In genomic region chr3:15633766-15634588, GRCh38 we compare ENCODE assay signal across 9 cellular contexts. TPM values are rescaled to one million over a fixed set of nuclear protein-coding genes. Genes with fewer than 3 reads are reported as not detected.
DNase-seq lines count a peak whose midpoint lies in the region; ATAC-seq and TF ChIP-seq lines count a peak whose summit lies in the region.
"Had no signal": no experiment of that assay in that cellular context is flagged by ENCODE, and none has a peak within 500 bp of the region (broad histone marks: within the 10 kb centered on the region; RNA-seq: fewer than 3 reads in every experiment).

No MANE protein-coding gene starts in this region.

- TF ChIP-seq POLR2A in breast epithelium (IDR thresholded peaks at IDR 0.05) (no peak), tibial nerve (IDR thresholded peaks at IDR 0.05) (no peak)

- no peaks in the 10 kb centered on the region for H3K9me3 Mint-ChIP-seq in activated T-cell treated with anti-CD3 and anti-CD28 coated beads, Interleukin-2, amount 50 U/mL, for 24 hours
- H3K9me3 Mint-ChIP-seq in activated T-cell treated with anti-CD3 and anti-CD28 coated beads, Interleukin-2, amount 50 U/mL, for 4 hours: no peaks in the 10 kb centered on the region

- intact Hi-C loops in breast epithelium (cut with DNase I; ENCODE audit: low total_unique reads): no loop called here

- no peak overlapping the region for H2AFZ ChIP-seq in mesenchymal stem cell (ENCODE audit: low read depth, low read length)

- no peaks in the 10 kb centered on the region for H3K36me3 Mint-ChIP-seq in activated T-cell treated with anti-CD3 and anti-CD28 coated beads, Interleukin-2, amount 50 U/mL, for 24 hours (ENCODE audit: low read depth)
- peaks cover 6% of the 10 kb centered on the region for H3K36me3 Mint-ChIP-seq in activated T-cell treated with anti-CD3 and anti-CD28 coated beads, Interleukin-2, amount 50 U/mL, for 4 hours (ENCODE audit: insufficient read depth)

- no peak for TF ChIP-seq EP300 in tibial nerve (IDR thresholded peaks at IDR 0.05)

- H3K4me3 ChIP-seq in breast epithelium: no peak overlapping the region
- H3K4me3 ChIP-seq in mesenchymal stem cell (ENCODE audit: insufficient read depth in 1 of 2, low read depth in 1 of 2, low read length in 2 of 2): peak overlapping the region in 1 of 2 experiments; percentile 56
- no peak overlapping the region for H3K4me3 ChIP-seq in tibial nerve

- H2BK12ac ChIP-seq in mesenchymal stem cell (ENCODE audit: low read length in 2 of 2): peak overlapping the region in 1 of 2 experiments; percentile 61

- H3K27me3 ChIP-seq in breast epithelium (no peaks in the 10 kb centered on the region), mesenchymal stem cell (ENCODE audit: control insufficient read depth in 1 of 2, insufficient read depth in 1 of 2, low read length in 2 of 2) (no peaks in the 10 kb centered on the region), tibial nerve (no peaks in the 10 kb centered on the region)

- no peak for DNase-seq in activated T-cell treated with anti-CD3 and anti-CD28 coated beads, Interleukin-2, amount 50 U/mL, for 24 hours
- DNase-seq in activated T-cell treated with anti-CD3 and anti-CD28 coated beads, Interleukin-2, amount 50 U/mL, for 4 hours: no peak
- DNase-seq in breast epithelium (ENCODE audit: low spot score in 2 of 2): peak in 1 of 2 donors; percentile 65
- peak; percentile 20 for DNase-seq in mesenchymal stem cell
- DNase-seq in tibial nerve (ENCODE audit: low spot score in 2 of 2): no peak
- DNase-seq in ecto neural progenitor cell (ENCODE audit: low spot score): no peak
- DNase-seq in stimulated activated CD4-positive, alpha-beta T cell treated with anti-CD3 and anti-CD28 coated beads, Interleukin-4, amount 100 ng/mL, for 1 hour: no peak
- DNase-seq: NCI-H1092 treated with DMSO at 0.1 percent for 48 hours had no signal

- no peaks in the 10 kb centered on the region for H3K9me3 ChIP-seq in breast epithelium
- no peaks in the 10 kb centered on the region for H3K9me3 ChIP-seq in mesenchymal stem cell (ENCODE audit: control insufficient read depth, low read length)
- H3K9me3 ChIP-seq in tibial nerve: no peaks in the 10 kb centered on the region

- peak overlapping the region in 1 of 2 experiments; percentile 29 for H3K4ac ChIP-seq in mesenchymal stem cell (ENCODE audit: low read depth in 1 of 2, low read length in 2 of 2)

- no peak overlapping the region for H2BK120ac ChIP-seq in mesenchymal stem cell (ENCODE audit: low read depth, low read length)

- 80% methylated on average over 2 of the region's 4 CpGs for WGBS in mesenchymal stem cell
- WGBS in tibial nerve, 2 donors: 9 to 16% methylated on average over 4 of the region's 4 CpGs

- H3K23ac ChIP-seq in mesenchymal stem cell (ENCODE audit: low read length in 2 of 2): no peak overlapping the region

- no peak overlapping the region for H2BK5ac ChIP-seq in mesenchymal stem cell (ENCODE audit: low read depth, low read length, poor library complexity, severe bottlenecking)

- H3K27ac ChIP-seq in breast epithelium (peak overlapping the region; percentile 61 to 73), mesenchymal stem cell (ENCODE audit: low read length, poor library complexity, severe bottlenecking) (peak overlapping the region; percentile 22), tibial nerve (peak overlapping the region; percentile 65 to 84 (median 76))

- H4K91ac ChIP-seq in mesenchymal stem cell (ENCODE audit: low read length): no peak overlapping the region

- peaks cover 0 to 7% of the 10 kb centered on the region in 2 donors for H3K4me1 ChIP-seq in breast epithelium
- peaks cover 24% of the 10 kb centered on the region for H3K4me1 ChIP-seq in mesenchymal stem cell (ENCODE audit: control insufficient read depth, insufficient read depth, low read depth, low read length)
- H3K4me1 ChIP-seq in tibial nerve: peaks cover 0 to 70% (median 34%) of the 10 kb centered on the region in 4 donors

- TF ChIP-seq CTCF in breast epithelium (IDR thresholded peaks at IDR 0.05) (no peak), tibial nerve (IDR thresholded peaks at IDR 0.05) (no peak)

- H3K79me1 ChIP-seq in mesenchymal stem cell (replicated peaks; ENCODE audit: low read length, poor library complexity, severe bottlenecking): peaks cover 14% of the 10 kb centered on the region

- peak overlapping the region; percentile 88 for H2AK5ac ChIP-seq in mesenchymal stem cell (ENCODE audit: low read length, severe bottlenecking)

- peak overlapping the region; percentile 89 for H3K9ac ChIP-seq in mesenchymal stem cell (ENCODE audit: low read length)

- H3K36me3 ChIP-seq in breast epithelium (no peaks in the 10 kb centered on the region), mesenchymal stem cell (ENCODE audit: control insufficient read depth in 1 of 2, insufficient read depth in 2 of 2, low read depth in 1 of 2, low read length in 2 of 2) (no peaks in the 10 kb centered on the region), tibial nerve (no peaks in the 10 kb centered on the region)

- H3K4me1 Mint-ChIP-seq in activated T-cell treated with anti-CD3 and anti-CD28 coated beads, Interleukin-2, amount 50 U/mL, for 24 hours (ENCODE audit: low read depth): peaks cover 84% of the 10 kb centered on the region
- H3K4me1 Mint-ChIP-seq in activated T-cell treated with anti-CD3 and anti-CD28 coated beads, Interleukin-2, amount 50 U/mL, for 4 hours (ENCODE audit: low read depth): peaks cover 44% of the 10 kb centered on the region

- ATAC-seq in activated T-cell treated with anti-CD3 and anti-CD28 coated beads, Interleukin-2, amount 50 U/mL, for 4 hours: no peak
- no peak for ATAC-seq in GM18520 (IDR thresholded peaks at IDR 0.05; ENCODE audit: unreplicated experiment)

- H4K8ac ChIP-seq in mesenchymal stem cell (ENCODE audit: low read length): peak overlapping the region; percentile 62

- H3K4me2 ChIP-seq in mesenchymal stem cell (ENCODE audit: low read length, poor library complexity, severe bottlenecking): no peak overlapping the region

- peak overlapping the region; percentile 35 for H3K27ac Mint-ChIP-seq in activated T-cell treated with anti-CD3 and anti-CD28 coated beads, Interleukin-2, amount 50 U/mL, for 24 hours

- H3K18ac ChIP-seq in mesenchymal stem cell (ENCODE audit: low read depth in 1 of 2, low read length in 2 of 2): peak overlapping the region; percentile 49 to 71

- no peaks in the 10 kb centered on the region for H3K27me3 Mint-ChIP-seq in activated T-cell treated with anti-CD3 and anti-CD28 coated beads, Interleukin-2, amount 50 U/mL, for 24 hours
- no peaks in the 10 kb centered on the region for H3K27me3 Mint-ChIP-seq in activated T-cell treated with anti-CD3 and anti-CD28 coated beads, Interleukin-2, amount 50 U/mL, for 4 hours (ENCODE audit: low read depth)

- H3K14ac ChIP-seq in mesenchymal stem cell (ENCODE audit: low read length in 2 of 2): no peak overlapping the region

- H3K4me3 Mint-ChIP-seq in activated T-cell treated with anti-CD3 and anti-CD28 coated beads, Interleukin-2, amount 50 U/mL, for 24 hours: no peak overlapping the region
- H3K4me3 Mint-ChIP-seq in activated T-cell treated with anti-CD3 and anti-CD28 coated beads, Interleukin-2, amount 50 U/mL, for 4 hours: no peak overlapping the region

- H2BK15ac ChIP-seq in mesenchymal stem cell (ENCODE audit: low read depth, poor library complexity, severe bottlenecking): no peak overlapping the region

RNA-seq across cellular contexts. Expression of gene BTD, which starts 32.4 kb away (rescaled TPM):
- 1 to 10 TPM; 3.0 to 3.3 (median 3.0) TPM for total RNA-seq in activated T-cell treated with anti-CD3 and anti-CD28 coated beads, Interleukin-2, amount 50 U/mL, for 4 hours
- total RNA-seq in breast epithelium (10 to 100 TPM; 30.2 to 89.8 (median 35.1) TPM), tibial nerve (10 to 100 TPM; 14.4 to 50.0 (median 40.2) TPM)
- polyA plus RNA-seq in mesenchymal stem cell (2013, experiment 1 of 2): 16.3 TPM
- 15.8 TPM for polyA plus RNA-seq in mesenchymal stem cell (2013, experiment 2 of 2)

RNA-seq across cellular contexts. Expression of gene HACL1, which starts 32.6 kb away (rescaled TPM):
- total RNA-seq in activated T-cell treated with anti-CD3 and anti-CD28 coated beads, Interleukin-2, amount 50 U/mL, for 4 hours: 10 to 100 TPM; 23.1 to 34.5 (median 29.6) TPM
- 10 to 100 TPM; 27.7 to 40.3 (median 28.8) TPM for total RNA-seq in breast epithelium
- 9.2 TPM for polyA plus RNA-seq in mesenchymal stem cell (2013, experiment 1 of 2)
- polyA plus RNA-seq in mesenchymal stem cell (2013, experiment 2 of 2): 9.0 TPM
- 10 to 100 TPM; 19.0 to 33.3 (median 24.2) TPM for total RNA-seq in tibial nerve

Comparison
In these comparisons a context has a peak if more than half of its experiments do, and no peak if none do; other contexts are left out.
1. H3K27ac ChIP-seq: peak in every context shown above with its lines; median percentile 76 in tibial nerve; 67 in breast epithelium; 22 in mesenchymal stem cell.